Comparison of ENCODE assay signal across 15 cellular contexts in the genomic region with DNA sequence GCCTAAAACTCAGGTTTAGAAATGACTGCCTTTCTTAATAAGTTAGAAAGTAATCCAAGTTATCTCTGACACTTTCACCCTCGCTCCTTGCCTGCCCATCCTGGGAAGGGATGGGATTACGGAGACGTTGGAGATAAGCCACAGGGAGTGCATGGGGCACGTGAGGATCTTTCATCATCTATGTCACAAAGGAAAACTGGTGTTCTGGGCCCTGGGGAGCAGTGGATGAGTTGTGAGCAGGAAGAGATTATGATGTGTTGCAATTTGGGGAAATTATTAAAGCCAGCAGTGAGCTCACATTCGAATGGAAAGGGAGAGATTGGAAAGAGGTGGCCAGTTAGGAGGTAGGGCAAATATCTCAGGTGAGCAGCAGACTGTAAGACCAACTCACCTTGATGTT. TPM values are rescaled to one million over a fixed set of nuclear protein-coding genes. Genes with fewer than 3 reads are reported as not detected.
A peak's percentile ranks its signal among the peaks of the same experiment; 100 is the strongest.
DNase-seq lines count a peak whose midpoint lies in the region; ATAC-seq and TF ChIP-seq lines count a peak whose summit lies in the region.
"Had no signal": no experiment of that assay in that cellular context is flagged by ENCODE, and none has a peak within 500 bp of the region (broad histone marks: within the 10 kb centered on the region; RNA-seq: fewer than 3 reads in every experiment).

No MANE protein-coding gene starts in this region.

- no peak overlapping the region for H2BK15ac ChIP-seq in mesendoderm (replicated peaks; ENCODE audit: low read depth)

- no peak overlapping the region for H3K4me2 ChIP-seq in mesendoderm (ENCODE audit: low read length)

- no peak overlapping the region for H2AK5ac ChIP-seq in mesendoderm (ENCODE audit: low read length)

- H3K4me1 ChIP-seq in ACC112 (ENCODE audit: control insufficient read depth, insufficient read depth, low read length, unreplicated experiment) (peaks cover 20% of the 10 kb centered on the region), mesendoderm (ENCODE audit: control insufficient read depth, low read depth, low read length) (no peaks in the 10 kb centered on the region)

- H3K9ac ChIP-seq in mesendoderm (ENCODE audit: low read length) = no peak overlapping the region

- H3K79me1 ChIP-seq in mesendoderm (ENCODE audit: low read length) = no peaks in the 10 kb centered on the region

- H3K4ac ChIP-seq in mesendoderm (ENCODE audit: low read depth, low read length) = no peak overlapping the region

- H3K4me3 ChIP-seq in ACC112 (ENCODE audit: low read depth, low read length) (peak overlapping the region; percentile 58), fibroblast of the aortic adventitia (ENCODE audit: low read depth, low read length) (no peak overlapping the region), mesendoderm (ENCODE audit: low read length) (no peak overlapping the region)
- H3K4me3 ChIP-seq: GM12878 had no signal

- WGBS in mesendoderm (ENCODE audit: extremely low coverage, insufficient coverage, low lambda C conversion rate) = no CpG with 5 or more reads among the region's 5 CpGs

- H3K27ac ChIP-seq in ACC112 (ENCODE audit: low read depth, low read length) (peak overlapping the region; percentile 71), VCaP (peak overlapping the region; percentile 52; the same call in 1 of the 2 replicates), mesendoderm (ENCODE audit: low read depth, low read length) (no peak overlapping the region)

- H3K56ac ChIP-seq in mesendoderm (ENCODE audit: low read length) = no peak overlapping the region

- peak overlapping the region; percentile 68 for H2AFZ ChIP-seq in ACC112 (ENCODE audit: low read length, unreplicated experiment)

- no peak overlapping the region for H2BK120ac ChIP-seq in mesendoderm (ENCODE audit: low read depth, low read length)

- no peak overlapping the region for H4K5ac ChIP-seq in mesendoderm (ENCODE audit: low read length)

- H2BK5ac ChIP-seq in mesendoderm (ENCODE audit: low read length) = no peak overlapping the region

- ATAC-seq in GM21576 (IDR thresholded peaks at IDR 0.05; ENCODE audit: unreplicated experiment) = no peak
- ATAC-seq: GM12878, T-helper 17 cell had no signal

- peak; percentile 73 for DNase-seq in fibroblast of the aortic adventitia (ENCODE audit: low read depth)
- peak; percentile 59 for DNase-seq in mesendoderm
- no peak for DNase-seq in NCI-H774 (lab: John Stamatoyannopoulos, UW)
- DNase-seq in stimulated activated CD4-positive, alpha-beta T cell treated with anti-CD3 and anti-CD28 coated beads, Interleukin-2, amount 100 ng/mL, for 24 hours = no peak
- DNase-seq in NOMO-1 treated with dmso at 0.1 percent for 144 hours (lab: John Stamatoyannopoulos, UW; ENCODE audit: unreplicated experiment) = no peak
- DNase-seq: activated CD4-positive, alpha-beta T cell treated with anti-CD3 and anti-CD28 coated beads, Interleukin-2, amount 10 ng/mL, durations not matched to agents 7 days and 5 days; activated gamma-delta T cell treated with Interleukin-2 at 50 U/mL for 16 hours; DMS53; kidney glomerular epithelial cell; MM.1S; T-helper 17 cell had no signal

- no peaks in the 10 kb centered on the region for H3K36me3 ChIP-seq in ACC112 (ENCODE audit: insufficient read depth, low read length)
- no peaks in the 10 kb centered on the region for H3K36me3 ChIP-seq in mesendoderm (ENCODE audit: control insufficient read depth, insufficient read depth, low read length)

- H3K79me2 ChIP-seq in ACC112 (ENCODE audit: control insufficient read depth, insufficient read depth, low read length, unreplicated experiment) = peaks cover 3% of the 10 kb centered on the region
- H3K79me2 ChIP-seq in mesendoderm (ENCODE audit: control insufficient read depth, insufficient read depth, low read length) = no peaks in the 10 kb centered on the region

- H3K23ac ChIP-seq in mesendoderm (ENCODE audit: low read length) = no peak overlapping the region

- H3K27me3 ChIP-seq in ACC112 (ENCODE audit: insufficient read depth, low read length) (no peaks in the 10 kb centered on the region), mesendoderm (ENCODE audit: insufficient read depth, low read length, poor library complexity) (no peaks in the 10 kb centered on the region)

- no peak for TF ChIP-seq CTCF in VCaP (conservative IDR thresholded peaks at IDR 0.05)
- no peak for TF ChIP-seq CTCF in fibroblast of the aortic adventitia (IDR thresholded peaks at IDR 0.05; ENCODE audit: insufficient read depth, low read length)

- no peak overlapping the region for H4K8ac ChIP-seq in mesendoderm (ENCODE audit: low read depth, low read length)

- no peak overlapping the region for H3K18ac ChIP-seq in mesendoderm (ENCODE audit: low read length)

RNA-seq across cellular contexts. Expression of a gene that starts 12.8 kb away (rescaled TPM):
- total RNA-seq in fibroblast of the aortic adventitia (ENCODE audit: low replicate concordance) = 2.3 and 10.8 TPM in 2 replicates
- 2.1 TPM for polyA plus RNA-seq in mesendoderm (2013, experiment 1 of 2)
- 1.8 TPM for polyA plus RNA-seq in mesendoderm (2013, experiment 2 of 2)
- total RNA-seq: activated CD4-positive, alpha-beta T cell treated with anti-CD3 and anti-CD28 coated beads, Interleukin-2, amount 10 ng/mL, durations not matched to agents 7 days and 5 days; GM12878 had no signal

Comparison
In these comparisons a context has a peak if more than half of its experiments do, and no peak if none do; other contexts are left out.
1. DNase-seq: peak in fibroblast of the aortic adventitia (single experiment) and mesendoderm (single experiment); none in NCI-H774 (single experiment), stimulated activated CD4-positive, alpha-beta T cell treated with anti-CD3 and anti-CD28 coated beads, Interleukin-2, amount 100 ng/mL, for 24 hours (0 of 2) and NOMO-1 treated with dmso at 0.1 percent for 144 hours (single experiment).